In genomic region chr10:132422169-132422691, GRCh38 we compare ENCODE assay signal across 8 cellular contexts. TPM values are rescaled to one million over a fixed set of nuclear protein-coding genes. Genes with fewer than 3 reads are reported as not detected.
DNase-seq lines count a peak whose midpoint lies in the region; ATAC-seq and TF ChIP-seq lines count a peak whose summit lies in the region.

No MANE protein-coding gene starts in this region.

- H3K4me3 ChIP-seq in Peyer's patch (no peak overlapping the region), lung (no peak overlapping the region)

- peak overlapping the region; percentile 84 to 93 (median 90) for H3K27ac ChIP-seq in Peyer's patch
- H3K27ac ChIP-seq in lung (ENCODE audit: low read depth in 1 of 2, low read length in 1 of 2): peak overlapping the region; percentile 62 to 97

- TF ChIP-seq POLR2A in Peyer's patch (IDR thresholded peaks at IDR 0.05): no peak

- H3K36me3 ChIP-seq in Peyer's patch: no peaks in the 10 kb centered on the region
- H3K36me3 ChIP-seq in lung (ENCODE audit: control insufficient read depth in 2 of 2, insufficient read depth in 2 of 2, low read length in 2 of 2): peaks cover 0 to 5% of the 10 kb centered on the region in 2 donors

- H3K27me3 ChIP-seq in Peyer's patch: no peaks in the 10 kb centered on the region
- no peaks in the 10 kb centered on the region for H3K27me3 ChIP-seq in lung (ENCODE audit: control insufficient read depth, insufficient read depth)

- H3K9me3 ChIP-seq in Peyer's patch: no peaks in the 10 kb centered on the region
- H3K9me3 ChIP-seq in lung (ENCODE audit: control insufficient read depth in 2 of 2, insufficient read depth in 1 of 2, low read length in 1 of 2): peaks cover 0 to 4% of the 10 kb centered on the region in 2 donors

- peaks cover 27 to 63% (median 45%) of the 10 kb centered on the region in 4 donors for H3K4me1 ChIP-seq in Peyer's patch
- peaks cover 7 to 48% of the 10 kb centered on the region in 2 donors for H3K4me1 ChIP-seq in lung (ENCODE audit: control insufficient read depth in 2 of 2, insufficient read depth in 2 of 2, low read length in 2 of 2)

- TF ChIP-seq CTCF in GM10266 (IDR thresholded peaks at IDR 0.05; ENCODE audit: control insufficient read depth, insufficient read depth, low read depth, missing control alignments) (no peak), Peyer's patch (IDR thresholded peaks at IDR 0.05) (no peak), lung (IDR thresholded peaks at IDR 0.05; ENCODE audit: control extremely low read depth, extremely low read depth) (no peak)

- ATAC-seq in HG02642 (IDR thresholded peaks at IDR 0.05; ENCODE audit: poor library complexity, unreplicated experiment): peak; percentile 57
- no peak for ATAC-seq in lung (ENCODE audit: insufficient read depth, low FRiP score)

- DNase-seq in GM10266 (ENCODE audit: extremely low spot score) (peak; percentile 56), Peyer's patch (peak in 2 of 3 donors; percentile 91), lung (ENCODE audit: low spot score) (no peak), NCI-H128 (lab: John Stamatoyannopoulos, UW; ENCODE audit: unreplicated experiment) (no peak), mesenteric fat pad (ENCODE audit: low spot score) (no peak), SIG-M5 treated with dmso at 0.1 percent for 504 hours (lab: John Stamatoyannopoulos, UW; ENCODE audit: unreplicated experiment) (no peak), NOMO-1 (lab: John Stamatoyannopoulos, UW; ENCODE audit: unreplicated experiment in 2 of 2) (no peak)

- WGBS in lung, 2 donors: 38 to 60% methylated on average over 17 to 20 of the region's 20 CpGs

RNA-seq across cellular contexts. Expression of gene PWWP2B, which starts 25.2 kb away (rescaled TPM):
- total RNA-seq in Peyer's patch (10 to 100 TPM; 11.4 to 19.2 (median 15.1) TPM), lung (10 to 100 TPM; 20.1 to 33.4 TPM), mesenteric fat pad (30.4 TPM)
- polyA plus RNA-seq in lung: 10 to 100 TPM; 20.1 to 22.1 TPM

Comparison
In these comparisons a context has a peak if more than half of its experiments do, and no peak if none do; other contexts are left out.
1. DNase-seq: peak in GM10266 (single experiment) and Peyer's patch (2 of 3); none in lung (single experiment), NCI-H128 (single experiment), mesenteric fat pad (single experiment), SIG-M5 treated with dmso at 0.1 percent for 504 hours (single experiment) and NOMO-1 (0 of 2).